Comparison of ENCODE assay signal across 28 cellular contexts in the genomic region with DNA sequence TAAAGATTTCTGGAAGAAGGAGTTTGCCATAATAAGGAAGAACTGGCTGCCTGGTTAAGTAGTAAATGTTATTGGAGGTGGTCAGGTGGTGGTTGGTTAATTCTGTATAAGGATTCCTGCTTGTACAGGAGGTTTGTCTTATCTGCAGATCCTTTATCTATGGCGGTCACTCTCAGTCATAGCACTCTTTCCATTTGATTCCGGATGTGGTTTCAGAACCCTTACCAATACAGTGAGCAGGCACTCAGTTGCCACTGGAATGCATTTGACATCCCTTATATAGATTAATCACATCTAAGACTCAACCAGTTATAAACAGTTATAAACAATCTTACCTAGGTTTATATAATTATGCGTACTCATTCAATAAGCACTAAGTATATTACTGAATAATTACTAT. TPM values are rescaled to one million over a fixed set of nuclear protein-coding genes. Genes with fewer than 3 reads are reported as not detected.
"Had no signal": no experiment of that assay in that cellular context is flagged by ENCODE, and none has a peak within 500 bp of the region (broad histone marks: within the 10 kb centered on the region; RNA-seq: fewer than 3 reads in every experiment).

No MANE protein-coding gene starts in this region.

- H3K9me3 Mint-ChIP-seq: activated CD8-positive, alpha-beta T cell treated with anti-CD3 and anti-CD28 coated beads for 36 hours; activated naive CD4-positive, alpha-beta T cell treated with anti-CD3 and anti-CD28 coated beads, Interleukin-2, amount 50 U/mL, for 24 hours had no signal

- H3K27me3 Mint-ChIP-seq: activated CD4-positive, alpha-beta T cell treated with anti-CD3 and anti-CD28 coated beads for 36 hours; activated CD8-positive, alpha-beta T cell treated with anti-CD3 and anti-CD28 coated beads for 36 hours; activated naive CD4-positive, alpha-beta T cell treated with anti-CD3 and anti-CD28 coated beads, Interleukin-2, amount 50 U/mL, for 24 hours had no signal

- DNase-seq: activated CD4-positive, alpha-beta T cell treated with anti-CD3 and anti-CD28 coated beads for 36 hours; activated CD8-positive, alpha-beta memory T cell treated with anti-CD3 and anti-CD28 coated beads, Interleukin-2, amount 50 U/mL, for 4 hours; activated CD8-positive, alpha-beta T cell treated with anti-CD3 and anti-CD28 coated beads for 36 hours; activated effector memory CD4-positive, alpha-beta T cell treated with Interleukin-2 at 50 U/mL for 16 hours; activated naive CD4-positive, alpha-beta T cell; amniotic stem cell; brain microvascular endothelial cell; KG1; NCI-H1048; NCI-H146; NCI-H187 treated with DMSO at 0.1 percent for 48 hours; NCI-H2081 treated with DMSO at 0.1 percent for 48 hours; NCI-H2171; NCI-H226; NCI-H526; NCI-H774; RPMI8226; WERI-Rb-1 had no signal

- H3K27ac Mint-ChIP-seq: activated CD4-positive, alpha-beta T cell treated with anti-CD3 and anti-CD28 coated beads for 36 hours; activated CD8-positive, alpha-beta T cell treated with anti-CD3 and anti-CD28 coated beads for 36 hours; activated naive CD4-positive, alpha-beta T cell treated with anti-CD3 and anti-CD28 coated beads, Interleukin-2, amount 50 U/mL, for 24 hours had no signal

- ATAC-seq: activated CD4-positive, alpha-beta T cell treated with anti-CD3 and anti-CD28 coated beads for 36 hours; activated CD8-positive, alpha-beta T cell treated with anti-CD3 and anti-CD28 coated beads for 36 hours; Panc1; Right ventricle myocardium inferior had no signal

- FAIRE-seq: colon had no signal

- H3K4me1 Mint-ChIP-seq: activated CD4-positive, alpha-beta T cell treated with anti-CD3 and anti-CD28 coated beads for 36 hours; activated naive CD4-positive, alpha-beta T cell treated with anti-CD3 and anti-CD28 coated beads, Interleukin-2, amount 50 U/mL, for 24 hours had no signal

- H3K4me3 Mint-ChIP-seq: activated CD4-positive, alpha-beta T cell treated with anti-CD3 and anti-CD28 coated beads for 36 hours; activated CD8-positive, alpha-beta T cell treated with anti-CD3 and anti-CD28 coated beads for 36 hours; activated naive CD4-positive, alpha-beta T cell treated with anti-CD3 and anti-CD28 coated beads, Interleukin-2, amount 50 U/mL, for 24 hours had no signal

RNA-seq across cellular contexts. Expression of a gene that starts 50.8 kb away (rescaled TPM):
- total RNA-seq: ascending aorta, cardiac muscle cell, LHCN-M2, M059J, NCI-H460, OCI-LY7, Right ventricle myocardium inferior had no signal
